8 cellular contexts compared by ENCODE assay signal in the genomic region with DNA sequence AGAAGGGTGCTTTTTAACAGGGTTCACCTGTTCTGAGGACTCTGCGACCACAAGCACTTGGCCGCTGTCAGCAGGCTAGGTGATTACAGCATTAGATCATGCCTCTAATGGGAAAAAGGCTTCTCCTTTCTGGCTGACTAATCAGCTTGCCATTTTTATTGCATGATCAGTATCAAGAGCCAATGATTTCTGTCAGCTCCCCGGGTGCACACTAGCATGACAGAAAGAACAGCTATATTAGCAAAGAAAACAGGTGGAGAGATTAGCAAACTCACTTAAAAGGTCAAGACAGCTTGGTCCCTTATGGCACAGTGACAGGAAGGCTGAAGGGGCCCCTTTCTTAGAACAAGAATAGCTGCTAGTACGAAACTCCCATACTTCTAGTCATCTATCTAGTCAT.
DNase-seq lines count a peak whose midpoint lies in the region; ATAC-seq, FAIRE-seq and TF ChIP-seq lines count a peak whose summit lies in the region.

No MANE protein-coding gene starts in this region.

- CTCF ChIA-PET in MCF 10A (lab: Yijun Ruan, JAX) (interaction anchor here (0.6 to 4.2 kb wide), 20 partner anchors 8 to 341 kb away, joined by 3 to 40 read pairs (median 6); no protein-coding TSS in a partner anchor), HepG2 (lab: Yijun Ruan, JAX; ENCODE audit: low intra/inter-chr PET ratio, low total read pairs) (no interaction called here)

- H3K9ac ChIP-seq in HepG2 (ENCODE audit: insufficient read depth, low read depth, low read length), result no peak overlapping the region

- H3K4me1 ChIP-seq in breast epithelium, result peaks cover 0 to 4% of the 10 kb centered on the region in 2 donors
- no peaks in the 10 kb centered on the region for H3K4me1 ChIP-seq in HepG2 (ENCODE audit: insufficient read depth, low read length)
- H3K4me1 ChIP-seq in esophagus muscularis mucosa, result peaks cover 0 to 30% (median 16%) of the 10 kb centered on the region in 4 donors

- no peak for TF ChIP-seq CTCF in MCF 10A (IDR thresholded peaks at IDR 0.05; ENCODE audit: unreplicated experiment)
- no peak for TF ChIP-seq CTCF in breast epithelium (IDR thresholded peaks at IDR 0.05)
- TF ChIP-seq CTCF in HepG2 (CRISPR knock-in tag; IDR thresholded peaks at IDR 0.05), result no peak
- no peak for TF ChIP-seq CTCF in esophagus muscularis mucosa (IDR thresholded peaks at IDR 0.05)

- ATAC-seq in HG02852 (IDR thresholded peaks at IDR 0.05; ENCODE audit: unreplicated experiment), result peak; percentile 54
- ATAC-seq in HepG2, result no peak

- H3K27ac ChIP-seq in breast epithelium (no peak overlapping the region), HepG2 (ENCODE audit: extremely low read length, insufficient read depth, low read length) (no peak overlapping the region), esophagus muscularis mucosa (replicated peaks in 1 of 4) (no peak overlapping the region)

- no peak for TF ChIP-seq RAD21 in HepG2 (CRISPR knock-in tag; IDR thresholded peaks at IDR 0.05)

- no peaks in the 10 kb centered on the region for H3K9me3 ChIP-seq in breast epithelium
- no peaks in the 10 kb centered on the region for H3K9me3 ChIP-seq in HepG2 (ENCODE audit: low read length)
- H3K9me3 ChIP-seq in esophagus muscularis mucosa, result no peaks in the 10 kb centered on the region

- H4K20me1 ChIP-seq in HepG2 (ENCODE audit: insufficient read depth, low read length), result 0 out of 2 replicates have a peak, but pooled peaks cover 4% of the 10 kb centered on the region

- FAIRE-seq in HepG2 (lab: Jason Lieb, UNC), result no peak

- no peak for TF ChIP-seq POLR2A in breast epithelium (IDR thresholded peaks at IDR 0.05)
- no peak for TF ChIP-seq POLR2A in HepG2 (IDR thresholded peaks at IDR 0.05; ENCODE audit: insufficient read depth in 1 of 2, low read depth in 2 of 2, low read length in 2 of 2)
- no peak for TF ChIP-seq POLR2A in esophagus muscularis mucosa (IDR thresholded peaks at IDR 0.05; ENCODE audit: low read depth)

- no peak overlapping the region for H2AFZ ChIP-seq in HepG2 (ENCODE audit: low read length)

- no peaks in the 10 kb centered on the region for H3K36me3 ChIP-seq in breast epithelium
- no peaks in the 10 kb centered on the region for H3K36me3 ChIP-seq in HepG2 (replicated peaks in 1 of 2; ENCODE audit: control insufficient read depth in 1 of 2, insufficient read depth in 2 of 2, low read length in 2 of 2)
- no peaks in the 10 kb centered on the region for H3K36me3 ChIP-seq in esophagus muscularis mucosa

- in situ Hi-C loops in HepG2 (cut with HindIII; ENCODE audit: extremely low pct_ligation_motif_present, low pct_unique_long_range_greater_than_20kb), result no loop called here

- H3K79me2 ChIP-seq in HepG2 (ENCODE audit: insufficient read depth, low read length), result no peaks in the 10 kb centered on the region

- H3K4me3 ChIP-seq in breast epithelium (no peak overlapping the region), HepG2 (replicated peaks in 1 of 3; ENCODE audit: insufficient read depth in 1 of 3, low read depth in 2 of 3, low read length in 3 of 3) (no peak overlapping the region), esophagus muscularis mucosa (no peak overlapping the region)

- H3K27me3 Mint-ChIP-seq in MCF 10A (ENCODE audit: insufficient read depth, unreplicated experiment), result no peaks in the 10 kb centered on the region

- H3K9me3 Mint-ChIP-seq in MCF 10A (ENCODE audit: unreplicated experiment), result no peaks in the 10 kb centered on the region

- WGBS in HepG2 (ENCODE audit: low lambda C conversion rate), result 27% methylated on average over 4 of the region's 4 CpGs
- 61% methylated on average over 4 of the region's 4 CpGs for WGBS in esophagus muscularis mucosa

- BruUV-seq in MCF 10A (replicated peaks; lab: Mats Ljungman, UMichigan), result no TSS peak
- BruUV-seq in HepG2 (replicated peaks; lab: Mats Ljungman, UMichigan), result no TSS peak

- intact Hi-C loops in MCF 10A (cut with micrococcal nuclease), result loop anchor here (5.0 kb wide), 1 partner anchor 97 kb away; no protein-coding TSS in a partner anchor
- intact Hi-C loops in breast epithelium (cut with DNase I; ENCODE audit: low total_unique reads), result no loop called here
- intact Hi-C loops in HepG2 (cut with micrococcal nuclease; ENCODE audit: unreplicated experiment), result loop anchor here (5.0 kb wide), 1 partner anchor 238 kb away; the partner anchor contains the start of gene RBPJ
- intact Hi-C loops in esophagus muscularis mucosa (cut with DNase I), result loop anchor here (2.0 to 5.0 kb wide), 3 partner anchors 52 to 327 kb away; partner anchors contain the start of gene RBPJ

- H3K4me3 Mint-ChIP-seq in MCF 10A (ENCODE audit: unreplicated experiment), result no peak overlapping the region

- no peaks in the 10 kb centered on the region for H3K36me3 Mint-ChIP-seq in MCF 10A (ENCODE audit: insufficient read depth, unreplicated experiment)

- no peak overlapping the region for H3K4me2 ChIP-seq in HepG2 (ENCODE audit: low read depth, low read length)

- H3K27me3 ChIP-seq in breast epithelium (no peaks in the 10 kb centered on the region), HepG2 (ENCODE audit: control insufficient read depth in 1 of 2, insufficient read depth in 2 of 2, low read length in 2 of 2) (peaks cover 0 to 6% of the 10 kb centered on the region in 2 experiments; a peak in 1 of 5 replicates), esophagus muscularis mucosa (no peaks in the 10 kb centered on the region)

- no peak overlapping the region for H3K27ac Mint-ChIP-seq in MCF 10A (ENCODE audit: low read depth, unreplicated experiment)

- peak; percentile 77 for DNase-seq in MCF 10A (ENCODE audit: unreplicated experiment)
- DNase-seq in breast epithelium (ENCODE audit: low spot score in 2 of 2), result no peak
- DNase-seq in RKO (ENCODE audit: low spot score), result peak; percentile 89
- peak; percentile 36 for DNase-seq in left kidney (ENCODE audit: low read depth, low spot score)
- no peak for DNase-seq in NCI-H1436 treated with DMSO at 0.1 percent for 48 hours (lab: John Stamatoyannopoulos, UW)
- no peak for DNase-seq in HepG2 (ENCODE audit: low spot score)
- DNase-seq in esophagus muscularis mucosa (ENCODE audit: extremely low spot score), result no peak

- peaks cover 39% of the 10 kb centered on the region for H3K4me1 Mint-ChIP-seq in MCF 10A (ENCODE audit: insufficient read depth, unreplicated experiment)

- TF ChIP-seq EP300 in HepG2 (IDR thresholded peaks at IDR 0.05; ENCODE audit: low read depth in 2 of 2, low read length in 2 of 2) (no peak), HepG2 (CRISPR knock-in tag; IDR thresholded peaks at IDR 0.05; ENCODE audit: borderline replicate concordance) (no peak), esophagus muscularis mucosa (IDR thresholded peaks at IDR 0.05) (no peak)

- POLR2A ChIA-PET in MCF 10A (lab: Yijun Ruan, JAX) (interaction anchor here (0.5 to 4.0 kb wide), 7 partner anchors 25 to 239 kb away, joined by 4 to 34 read pairs (median 7); partner anchors contain the start of gene RBPJ), HepG2 (lab: Yijun Ruan, JAX) (no interaction called here)

TF ChIP-seq in HepG2, 621 proteins besides CTCF, POLR2A, EP300 and RAD21:
- TF ChIP-seq XBP1 (CRISPR knock-in tag; IDR thresholded peaks at IDR 0.05), result no peak
- TF ChIP-seq MAFK (conservative IDR thresholded peaks at IDR 0.05 in 1 of 2, IDR thresholded peaks at IDR 0.05 in 1 of 2; ENCODE audit: low read length in 2 of 2), result no peak
- TF ChIP-seq KDM6A (CRISPR knock-in tag; IDR thresholded peaks at IDR 0.05; ENCODE audit: low read depth), result no peak
- TF ChIP-seq SIN3B (IDR thresholded peaks at IDR 0.05; ENCODE audit: low read length), result no peak
- TF ChIP-seq RNF219 (CRISPR knock-in tag; IDR thresholded peaks at IDR 0.05), result no peak
- no peak for TF ChIP-seq ATM (IDR thresholded peaks at IDR 0.05; ENCODE audit: borderline replicate concordance)
- TF ChIP-seq ZSCAN21 (CRISPR knock-in tag; IDR thresholded peaks at IDR 0.05; ENCODE audit: borderline replicate concordance), result no peak
- no peak for TF ChIP-seq ZNF644 (CRISPR knock-in tag; IDR thresholded peaks at IDR 0.05; ENCODE audit: low read depth)
- TF ChIP-seq EED (CRISPR knock-in tag; IDR thresholded peaks at IDR 0.05), result no peak

Comparison
In these comparisons a context has a peak if more than half of its experiments do, and no peak if none do; other contexts are left out.
1. DNase-seq: peak in MCF 10A (single experiment), RKO (single experiment) and left kidney (single experiment); none in breast epithelium (0 of 2), NCI-H1436 treated with DMSO at 0.1 percent for 48 hours (single experiment), HepG2 (single experiment) and esophagus muscularis mucosa (single experiment).